16 cellular contexts compared by ENCODE assay signal in genomic region chr5:14659821-14660607, GRCh38. TPM values are rescaled to one million over a fixed set of nuclear protein-coding genes. Genes with fewer than 3 reads are reported as not detected.
DNase-seq lines count a peak whose midpoint lies in the region; ATAC-seq and TF ChIP-seq lines count a peak whose summit lies in the region.
"Had no signal": no experiment of that assay in that cellular context is flagged by ENCODE, and none has a peak within 500 bp of the region (broad histone marks: within the 10 kb centered on the region; RNA-seq: fewer than 3 reads in every experiment).

No MANE protein-coding gene starts in this region.

- H3K9me3 ChIP-seq in right lobe of liver = no peaks in the 10 kb centered on the region
- H3K9me3 ChIP-seq: right atrium auricular region had no signal

- WGBS in right lobe of liver (ENCODE audit: insufficient coverage, low coverage, low lambda C conversion rate, missing lambda C conversion rate) = 65% methylated on average over 2 of the region's 3 CpGs

- CTCF ChIA-PET in BJ (lab: Yijun Ruan, JAX) (interaction anchor here (0.9 kb wide), 1 partner anchor 12 kb away, joined by 6 read pairs; no protein-coding TSS in a partner anchor), T-cell (lab: Charles Lee) (interaction anchor here (0.5 to 1.1 kb wide), 7 partner anchors 9 to 321 kb away, joined by 3 to 8 read pairs (median 3); no protein-coding TSS in a partner anchor)

- intact Hi-C loops in right lobe of liver (cut with DNase I) = no loop called here

- no peak overlapping the region for H3K4me3 Mint-ChIP-seq in T-cell
- H3K4me3 Mint-ChIP-seq: naive thymus-derived CD4-positive, alpha-beta T cell; stimulated activated effector memory CD8-positive, alpha-beta T cell treated with anti-CD3 and anti-CD28 coated beads, Interleukin-12 subunit alpha, Interleukin-12 subunit beta, amount 100 ng/mL, for 72 hours had no signal

- H3K36me3 Mint-ChIP-seq in T-cell = no peaks in the 10 kb centered on the region

- ATAC-seq in right lobe of liver (peak; percentile 37 to 54 (median 46)), T-cell (replicated peaks in 1 of 4) (no peak), GM21360 (IDR thresholded peaks at IDR 0.05; ENCODE audit: unreplicated experiment) (no peak)
- ATAC-seq: left cardiac atrium; naive thymus-derived CD4-positive, alpha-beta T cell; stimulated activated effector memory CD8-positive, alpha-beta T cell treated with anti-CD3 and anti-CD28 coated beads, Interleukin-12 subunit alpha, Interleukin-12 subunit beta, amount 100 ng/mL, for 72 hours had no signal

- TF ChIP-seq POLR2A in right lobe of liver (IDR thresholded peaks at IDR 0.05) = no peak

- peaks cover 20 to 42% (median 25%) of the 10 kb centered on the region in 3 donors for H3K4me1 Mint-ChIP-seq in T-cell

- H3K4me3 ChIP-seq in BJ (ENCODE audit: low read depth, low read length) (no peak overlapping the region), right lobe of liver (no peak overlapping the region)
- H3K4me3 ChIP-seq: coronary artery, right atrium auricular region had no signal

- DNase-seq in BJ (ENCODE audit: low read depth) = peak; percentile 32
- peak; percentile 83 for DNase-seq in M059J (ENCODE audit: low read depth)
- peak; percentile 29 for DNase-seq in dedifferentiated amniotic fluid mesenchymal stem cell (ENCODE audit: extremely low spot score)
- peak in 1 of 3 donors; percentile 46 for DNase-seq in right lobe of liver
- DNase-seq in T-cell = no peak
- DNase-seq in NCI-H345 (lab: John Stamatoyannopoulos, UW) = no peak
- no peak for DNase-seq in NOMO-1 treated with dmso at 0.1 percent for 144 hours (lab: John Stamatoyannopoulos, UW; ENCODE audit: unreplicated experiment)
- DNase-seq: activated B cell treated with CpG ODN at 0.5 μM for 24 hours; activated T-cell treated with anti-CD3 and anti-CD28 coated beads for 4 hours; left cardiac atrium; naive thymus-derived CD4-positive, alpha-beta T cell; stimulated activated CD4-positive, alpha-beta T cell treated with anti-CD3 and anti-CD28 coated beads, Interleukin-4, amount 100 ng/mL, for 24 hours had no signal

- H3K27ac ChIP-seq in right lobe of liver = peak overlapping the region in 1 of 3 donors; percentile 35
- H3K27ac ChIP-seq: coronary artery, right atrium auricular region had no signal

- no peaks in the 10 kb centered on the region for H3K27me3 Mint-ChIP-seq in T-cell
- H3K27me3 Mint-ChIP-seq: activated B cell treated with CpG ODN at 0.5 μM for 24 hours; naive thymus-derived CD4-positive, alpha-beta T cell had no signal

- H3K4me1 ChIP-seq in right lobe of liver = peaks cover 0 to 13% (median 0%) of the 10 kb centered on the region in 4 donors

- TF ChIP-seq CTCF in BJ (IDR thresholded peaks at IDR 0.05; ENCODE audit: insufficient read depth, low read depth, low read length) (no peak), right lobe of liver (IDR thresholded peaks at IDR 0.05) (no peak)

- H3K9me3 Mint-ChIP-seq in T-cell = no peaks in the 10 kb centered on the region
- H3K9me3 Mint-ChIP-seq: activated B cell treated with CpG ODN at 0.5 μM for 24 hours; stimulated activated effector memory CD8-positive, alpha-beta T cell treated with anti-CD3 and anti-CD28 coated beads, Interleukin-12 subunit alpha, Interleukin-12 subunit beta, amount 100 ng/mL, for 72 hours had no signal

- POLR2A ChIA-PET in BJ (lab: Charles Lee) = interaction anchor here (0.7 kb wide), 1 partner anchor 541 kb away, joined by 10 read pairs; no protein-coding TSS in a partner anchor
- POLR2A ChIA-PET in T-cell (lab: Charles Lee) = interaction anchor here (0.6 kb wide), 2 partner anchors 13 to 1816 kb away, joined by 7 read pairs; no protein-coding TSS in a partner anchor

- H3K27ac Mint-ChIP-seq in T-cell = no peak overlapping the region
- H3K27ac Mint-ChIP-seq: stimulated activated effector memory CD8-positive, alpha-beta T cell treated with anti-CD3 and anti-CD28 coated beads, Interleukin-12 subunit alpha, Interleukin-12 subunit beta, amount 100 ng/mL, for 72 hours had no signal

- no peaks in the 10 kb centered on the region for H3K36me3 ChIP-seq in BJ (ENCODE audit: control insufficient read depth, insufficient read depth, low read length)
- no peaks in the 10 kb centered on the region for H3K36me3 ChIP-seq in right lobe of liver
- H3K36me3 ChIP-seq: right atrium auricular region had no signal

- H3K27me3 ChIP-seq in BJ (ENCODE audit: control insufficient read depth, insufficient read depth, low read length) = peaks cover 1% of the 10 kb centered on the region; the same call in 1 of the 2 replicates
- H3K27me3 ChIP-seq in right lobe of liver = no peaks in the 10 kb centered on the region
- H3K27me3 ChIP-seq: right atrium auricular region had no signal

RNA-seq across cellular contexts. Expression of gene OTULIN, which starts 4.5 kb away (rescaled TPM):
- 8.5 and 10.1 TPM in 2 replicates for polyA plus RNA-seq in BJ (2011; rRNA removed)
- polyA minus RNA-seq in BJ (2011; rRNA and poly(A)+ RNA removed) = 14.9 and 21.6 TPM in 2 replicates
- total RNA-seq in M059J (2014; rRNA removed; shearing (Covaris generic)) = 29.3 and 58.9 TPM in 2 replicates
- 10 to 100 TPM; 25.2 to 34.8 (median 29.2) TPM for total RNA-seq in right lobe of liver
- total RNA-seq in T-cell = 10 to 100 TPM; 57.6 to 67.1 (median 61.2) TPM

Comparison
In these comparisons a context has a peak if more than half of its experiments do, and no peak if none do; other contexts are left out.
1. DNase-seq: peak in BJ (single experiment), M059J (single experiment) and dedifferentiated amniotic fluid mesenchymal stem cell (single experiment); none in T-cell (0 of 34), NCI-H345 (single experiment) and NOMO-1 treated with dmso at 0.1 percent for 144 hours (single experiment).
2. ATAC-seq: peak in right lobe of liver (4 of 4); none in T-cell (0 of 4) and GM21360 (single experiment).